Comparison of ENCODE assay signal across 8 cellular contexts in the genomic region with DNA sequence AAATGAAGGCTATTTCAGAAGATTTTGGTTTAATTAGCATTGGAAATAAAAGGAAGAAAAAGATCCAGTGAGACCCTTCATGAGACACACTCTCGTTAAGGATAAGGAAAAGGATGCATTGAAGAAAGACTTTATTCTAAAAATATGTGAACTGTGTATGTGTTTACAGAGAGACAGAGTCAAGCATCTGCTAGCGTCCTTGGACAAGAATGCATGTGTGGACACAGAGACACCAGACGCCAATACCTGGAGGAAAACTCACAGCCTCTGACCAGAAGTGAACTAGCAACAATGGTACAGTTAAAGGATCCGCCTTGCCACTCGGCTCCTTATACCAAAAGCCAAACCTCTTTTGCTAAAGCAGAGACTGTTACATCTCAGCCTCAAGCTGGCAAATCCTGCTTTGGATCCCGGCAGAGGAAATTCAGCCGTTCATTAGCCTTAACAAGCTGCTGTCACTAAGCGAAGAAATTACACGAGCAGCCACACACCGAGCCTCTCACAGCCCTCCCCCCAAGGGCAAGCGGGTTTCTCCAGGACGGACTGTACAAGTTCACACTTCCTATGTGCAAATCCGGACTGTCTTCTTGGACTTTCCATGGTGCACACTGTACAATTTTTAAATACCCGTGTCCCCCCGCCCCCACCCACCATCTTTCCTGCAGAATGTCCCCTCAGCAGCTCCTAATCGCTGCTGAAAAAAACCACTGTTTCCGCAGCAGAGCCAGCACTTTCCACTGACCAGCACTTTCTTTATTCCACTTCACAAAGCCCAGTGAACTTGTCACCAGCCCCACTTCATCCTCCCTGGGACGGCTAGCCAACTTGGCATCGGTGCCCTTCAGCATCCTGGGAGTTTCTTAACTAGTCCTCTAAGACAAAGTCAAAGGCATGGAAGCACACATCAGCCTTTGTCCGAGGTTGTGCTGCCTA. TPM values are rescaled to one million over a fixed set of nuclear protein-coding genes. Genes with fewer than 3 reads are reported as not detected.
DNase-seq lines count a peak whose midpoint lies in the region; ATAC-seq and TF ChIP-seq lines count a peak whose summit lies in the region.

No MANE protein-coding gene starts in this region.

- peak overlapping the region; percentile 90 for H3K4me3 ChIP-seq in CD8-positive, alpha-beta T cell (ENCODE audit: low read depth, low read length)
- H3K4me3 ChIP-seq in HUES48 (ENCODE audit: low read depth, low read length) = peak overlapping the region; percentile 87
- H3K4me3 ChIP-seq in neutrophil (ENCODE audit: low read depth in 1 of 2, low read length in 1 of 2) = peak overlapping the region; percentile 88 to 93

- H3K27me3 Mint-ChIP-seq in CD8-positive, alpha-beta T cell (ENCODE audit: low read depth) = no peaks in the 10 kb centered on the region
- no peaks in the 10 kb centered on the region for H3K27me3 Mint-ChIP-seq in activated naive CD4-positive, alpha-beta T cell treated with anti-CD3 and anti-CD28 coated beads, Interleukin-2, amount 10 ng/mL, durations not matched to agents 7 days and 5 days
- peaks cover 45% of the 10 kb centered on the region for H3K27me3 Mint-ChIP-seq in glutamatergic neuron (ENCODE audit: unreplicated experiment)

- H3K4me1 Mint-ChIP-seq in CD8-positive, alpha-beta T cell (ENCODE audit: low read depth) = peaks cover 58% of the 10 kb centered on the region
- H3K4me1 Mint-ChIP-seq in activated naive CD4-positive, alpha-beta T cell treated with anti-CD3 and anti-CD28 coated beads, Interleukin-2, amount 10 ng/mL, durations not matched to agents 7 days and 5 days = peaks cover 53% of the 10 kb centered on the region
- H3K4me1 Mint-ChIP-seq in glutamatergic neuron (ENCODE audit: low read depth, unreplicated experiment) = peaks cover 32% of the 10 kb centered on the region

- no peaks in the 10 kb centered on the region for H3K27me3 ChIP-seq in CD8-positive, alpha-beta T cell (ENCODE audit: insufficient read depth, low read length)
- no peaks in the 10 kb centered on the region for H3K27me3 ChIP-seq in HUES48 (ENCODE audit: control insufficient read depth, insufficient read depth, low read length)
- no peaks in the 10 kb centered on the region for H3K27me3 ChIP-seq in neutrophil

- TF ChIP-seq CTCF in CD8-positive, alpha-beta T cell (IDR thresholded peaks at IDR 0.05) = no peak
- TF ChIP-seq CTCF in glutamatergic neuron (IDR thresholded peaks at IDR 0.05; ENCODE audit: partially characterized antibody, unreplicated experiment) (no peak), neutrophil (IDR thresholded peaks at IDR 0.05) (no peak)

- H3K9me3 Mint-ChIP-seq in CD8-positive, alpha-beta T cell = no peaks in the 10 kb centered on the region
- no peaks in the 10 kb centered on the region for H3K9me3 Mint-ChIP-seq in activated naive CD4-positive, alpha-beta T cell treated with anti-CD3 and anti-CD28 coated beads, Interleukin-2, amount 10 ng/mL, durations not matched to agents 7 days and 5 days
- peaks cover 51% of the 10 kb centered on the region for H3K9me3 Mint-ChIP-seq in glutamatergic neuron (ENCODE audit: unreplicated experiment)

- peak overlapping the region; percentile 98 for H3K27ac ChIP-seq in CD8-positive, alpha-beta T cell (ENCODE audit: low read depth, low read length)
- H3K27ac ChIP-seq in HUES48 (ENCODE audit: low read depth, low read length) (peak overlapping the region; percentile 62), neutrophil (peak overlapping the region; percentile 99)

- intact Hi-C loops in CD8-positive, alpha-beta T cell (cut with DNase I, micrococcal nuclease) = loop anchor here (1.0 to 10.0 kb wide), 7 partner anchors 9 to 999 kb away; a partner anchor contains a TSS

- no peaks in the 10 kb centered on the region for H3K9me3 ChIP-seq in CD8-positive, alpha-beta T cell (ENCODE audit: low read length)
- no peaks in the 10 kb centered on the region for H3K9me3 ChIP-seq in HUES48 (ENCODE audit: control insufficient read depth, insufficient read depth, low read length)
- no peaks in the 10 kb centered on the region for H3K9me3 ChIP-seq in neutrophil

- peak in 4 of 7 experiments; percentile 21 to 55 (median 32) for DNase-seq in CD8-positive, alpha-beta T cell
- peak; percentile 42 for DNase-seq in activated naive CD4-positive, alpha-beta T cell treated with anti-CD3 and anti-CD28 coated beads, Interleukin-2, amount 10 ng/mL, durations not matched to agents 7 days and 5 days
- DNase-seq in glutamatergic neuron = peak; percentile 46
- DNase-seq in foreskin melanocyte = no peak

- no peak for ATAC-seq in CD8-positive, alpha-beta T cell
- ATAC-seq in GM18861 (IDR thresholded peaks at IDR 0.05; ENCODE audit: unreplicated experiment) = no peak
- no peak for ATAC-seq in HG03025 (IDR thresholded peaks at IDR 0.05; ENCODE audit: low FRiP score, unreplicated experiment)

- CTCF ChIA-PET in CD8-positive, alpha-beta T cell (lab: Charles Lee) = interaction anchor here (1.2 to 4.7 kb wide), 4 partner anchors 8 to 363 kb away, joined by 3 to 45 read pairs (median 4); no protein-coding TSS in a partner anchor
- CTCF ChIA-PET in activated naive CD4-positive, alpha-beta T cell treated with anti-CD3 and anti-CD28 coated beads, Interleukin-2, amount 10 ng/mL, durations not matched to agents 7 days and 5 days (lab: Charles Lee) = interaction anchor here (0.6 to 2.9 kb wide), 9 partner anchors 8 to 309 kb away, joined by 3 to 15 read pairs (median 4); no protein-coding TSS in a partner anchor

- H3K4me3 Mint-ChIP-seq in CD8-positive, alpha-beta T cell = peak overlapping the region; percentile 96
- H3K4me3 Mint-ChIP-seq in activated naive CD4-positive, alpha-beta T cell treated with anti-CD3 and anti-CD28 coated beads, Interleukin-2, amount 10 ng/mL, durations not matched to agents 7 days and 5 days = peak overlapping the region; percentile 93
- H3K4me3 Mint-ChIP-seq in glutamatergic neuron (ENCODE audit: unreplicated experiment) = peak overlapping the region; percentile 92

- H3K4me1 ChIP-seq in CD8-positive, alpha-beta T cell (ENCODE audit: insufficient read depth, low read length) = peaks cover 15% of the 10 kb centered on the region
- peaks cover 60% of the 10 kb centered on the region for H3K4me1 ChIP-seq in HUES48 (ENCODE audit: control insufficient read depth, insufficient read depth, low read length)
- peaks cover 67 to 77% of the 10 kb centered on the region in 2 experiments for H3K4me1 ChIP-seq in neutrophil (ENCODE audit: control insufficient read depth in 1 of 2, insufficient read depth in 1 of 2, low read depth in 1 of 2, low read length in 1 of 2)

- peaks cover 14% of the 10 kb centered on the region for H3K36me3 Mint-ChIP-seq in CD8-positive, alpha-beta T cell
- H3K36me3 Mint-ChIP-seq in activated naive CD4-positive, alpha-beta T cell treated with anti-CD3 and anti-CD28 coated beads, Interleukin-2, amount 10 ng/mL, durations not matched to agents 7 days and 5 days = peaks cover 56% of the 10 kb centered on the region
- peaks cover 5% of the 10 kb centered on the region for H3K36me3 Mint-ChIP-seq in glutamatergic neuron (ENCODE audit: unreplicated experiment)

- peak overlapping the region; percentile 31 for H3K9ac ChIP-seq in HUES48 (ENCODE audit: low read depth, low read length)

- POLR2A ChIA-PET in CD8-positive, alpha-beta T cell (lab: Charles Lee) = interaction anchor here (0.9 to 8.2 kb wide), 11 partner anchors 9 to 367 kb away, joined by 3 to 154 read pairs (median 6); a partner anchor contains a TSS

- no peaks in the 10 kb centered on the region for H3K36me3 ChIP-seq in CD8-positive, alpha-beta T cell (ENCODE audit: insufficient read depth, low read length)
- no peaks in the 10 kb centered on the region for H3K36me3 ChIP-seq in HUES48 (ENCODE audit: control insufficient read depth, insufficient read depth, low read length)
- H3K36me3 ChIP-seq in neutrophil = no peaks in the 10 kb centered on the region

- H3K27ac Mint-ChIP-seq in CD8-positive, alpha-beta T cell = peak overlapping the region; percentile 97
- peak overlapping the region; percentile 98 for H3K27ac Mint-ChIP-seq in activated naive CD4-positive, alpha-beta T cell treated with anti-CD3 and anti-CD28 coated beads, Interleukin-2, amount 10 ng/mL, durations not matched to agents 7 days and 5 days
- H3K27ac Mint-ChIP-seq in glutamatergic neuron (ENCODE audit: unreplicated experiment) = peak overlapping the region; percentile 98

RNA-seq across cellular contexts. Expression of a gene that starts 1.7 kb away (rescaled TPM):
- total RNA-seq in CD8-positive, alpha-beta T cell = 10 to 100 TPM; 62.1 to 66.6 TPM
- total RNA-seq in glutamatergic neuron (ENCODE audit: unreplicated experiment) = 323 TPM
